20 cellular contexts compared by ENCODE assay signal in the genomic region with DNA sequence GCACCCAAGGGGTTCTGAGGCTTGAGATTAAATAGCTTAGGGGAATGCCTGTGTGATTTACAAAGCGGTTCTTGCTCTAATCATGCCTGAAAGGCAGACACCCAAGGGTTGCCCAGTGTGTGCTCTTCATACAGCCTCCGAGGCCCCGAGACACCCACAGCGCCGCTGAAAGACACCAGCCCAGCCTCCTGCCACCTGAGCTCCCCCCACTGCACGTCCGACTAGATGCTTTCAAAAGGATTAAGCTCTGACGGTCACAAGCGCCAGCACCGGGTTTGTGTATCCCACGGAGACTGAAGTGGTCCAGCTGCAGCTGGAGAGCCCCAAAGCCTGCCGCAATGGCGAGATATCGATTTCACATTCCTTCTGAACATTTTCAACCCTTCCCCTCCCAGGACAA. TPM values are rescaled to one million over a fixed set of nuclear protein-coding genes. Genes with fewer than 3 reads are reported as not detected.
DNase-seq lines count a peak whose midpoint lies in the region; ATAC-seq and TF ChIP-seq lines count a peak whose summit lies in the region.
"Had no signal": no experiment of that assay in that cellular context is flagged by ENCODE, and none has a peak within 500 bp of the region (broad histone marks: within the 10 kb centered on the region; RNA-seq: fewer than 3 reads in every experiment).

No MANE protein-coding gene starts in this region.

- H3K9me3 Mint-ChIP-seq in nephron = no peaks in the 10 kb centered on the region
- H3K9me3 Mint-ChIP-seq: activated T-cell treated with anti-CD3 and anti-CD28 coated beads, Interleukin-2, amount 50 U/mL, for 72 hours; naive thymus-derived CD8-positive, alpha-beta T cell had no signal

- no peak for ATAC-seq in HG03520 (IDR thresholded peaks at IDR 0.05; ENCODE audit: unreplicated experiment)
- ATAC-seq: naive thymus-derived CD8-positive, alpha-beta T cell; right lobe of liver had no signal

- no peak overlapping the region for H3K4me3 ChIP-seq in coronary artery
- no peak overlapping the region for H3K4me3 ChIP-seq in lower leg skin (ENCODE audit: low read depth, poor library complexity, severe bottlenecking)
- H3K4me3 ChIP-seq: lung, right lobe of liver had no signal

- H3K4me1 Mint-ChIP-seq in nephron = peaks cover 22% of the 10 kb centered on the region
- H3K4me1 Mint-ChIP-seq: naive thymus-derived CD8-positive, alpha-beta T cell had no signal

- DNase-seq in G401 (ENCODE audit: low spot score) (peak; percentile 53), NCI-H146 (lab: John Stamatoyannopoulos, UW) (peak; percentile 95), NCI-H82 treated with DMSO at 0.1 percent for 48 hours (lab: John Stamatoyannopoulos, UW; ENCODE audit: unreplicated experiment) (peak; percentile 9), coronary artery (ENCODE audit: low spot score) (no peak), lower leg skin (ENCODE audit: low spot score in 2 of 2) (no peak), AML-193 (lab: John Stamatoyannopoulos, UW) (no peak)
- DNase-seq: activated CD4-positive, alpha-beta T cell treated with anti-CD3 and anti-CD28 coated beads, Interleukin-2, amount 50 U/mL, for 48 hours; activated T-cell treated with anti-CD3 and anti-CD28 coated beads, Interleukin-2, amount 50 U/mL, for 72 hours; DMS 273 treated with DMSO at 0.1 percent for 48 hours; naive thymus-derived CD8-positive, alpha-beta T cell; NCI-H1436; OCI-M1; right lobe of liver; SK-N-SH; stimulated activated CD4-positive, alpha-beta T cell treated with anti-CD3 and anti-CD28 coated beads, Interleukin-4, amount 100 ng/mL, for 24 hours; trophoblast cell had no signal

- H3K27ac Mint-ChIP-seq in nephron = peak overlapping the region; percentile 63 to 76 (median 68)
- H3K27ac Mint-ChIP-seq: activated T-cell treated with anti-CD3 and anti-CD28 coated beads, Interleukin-2, amount 50 U/mL, for 72 hours had no signal

- TF ChIP-seq CTCF in nephron (IDR thresholded peaks at IDR 0.05; ENCODE audit: unreplicated experiment in 3 of 3) (no peak), coronary artery (IDR thresholded peaks at IDR 0.05) (no peak), lower leg skin (IDR thresholded peaks at IDR 0.05) (no peak)

- peaks cover 83% of the 10 kb centered on the region for H3K36me3 Mint-ChIP-seq in nephron (ENCODE audit: low read depth)
- H3K36me3 Mint-ChIP-seq: naive thymus-derived CD8-positive, alpha-beta T cell had no signal

- no peak overlapping the region for H3K27ac ChIP-seq in coronary artery
- H3K27ac ChIP-seq: right lobe of liver had no signal

- no peak for TF ChIP-seq POLR2A in lower leg skin (IDR thresholded peaks at IDR 0.05)

- intact Hi-C loops in lower leg skin (cut with DNase I; ENCODE audit: low total_unique reads) = no loop called here

- peaks cover 10% of the 10 kb centered on the region for H3K27me3 Mint-ChIP-seq in nephron (ENCODE audit: low read depth)

- H3K4me3 Mint-ChIP-seq in nephron = peak overlapping the region in 1 of 3 experiments; percentile 38
- H3K4me3 Mint-ChIP-seq: activated T-cell treated with anti-CD3 and anti-CD28 coated beads, Interleukin-2, amount 50 U/mL, for 72 hours had no signal

- WGBS in lower leg skin, 2 donors = 79 to 85% methylated on average over 14 of the region's 14 CpGs

- in situ Hi-C loops in G401 (cut with HindIII; ENCODE audit: low sequenced_read_pairs) = no loop called here

RNA-seq across cellular contexts. Expression of a gene that starts 50.3 kb away (rescaled TPM):
- total RNA-seq in G401 (2014; rRNA removed; shearing (Covaris generic)) = not detected in 2 replicates
- not detected for total RNA-seq in lower leg skin
- total RNA-seq: activated T-cell treated with anti-CD3 and anti-CD28 coated beads, Interleukin-2, amount 50 U/mL, for 72 hours; cardiac septum; naive thymus-derived CD8-positive, alpha-beta T cell had no signal

RNA-seq across cellular contexts. Expression of a gene that starts 54.4 kb away (rescaled TPM):
- total RNA-seq in G401 (2014; rRNA removed; shearing (Covaris generic)) = 34.4 and 48.2 TPM in 2 replicates
- 1 to 10 TPM; 2.9 to 5.9 (median 5.4) TPM for total RNA-seq in lower leg skin
- total RNA-seq: naive thymus-derived CD8-positive, alpha-beta T cell had no signal

Comparison
In these comparisons a context has a peak if more than half of its experiments do, and no peak if none do; other contexts are left out.
1. DNase-seq: peak in G401 (single experiment), NCI-H146 (single experiment) and NCI-H82 treated with DMSO at 0.1 percent for 48 hours (single experiment); none in coronary artery (single experiment), lower leg skin (0 of 2) and AML-193 (0 of 2).